In genomic region chr17:49315551-49315951, GRCh38 we compare ENCODE assay signal across 8 cellular contexts. TPM values are rescaled to one million over a fixed set of nuclear protein-coding genes. Genes with fewer than 3 reads are reported as not detected.
DNase-seq lines count a peak whose midpoint lies in the region; ATAC-seq, FAIRE-seq and TF ChIP-seq lines count a peak whose summit lies in the region.

No MANE protein-coding gene starts in this region.

- TF ChIP-seq EP300 in HepG2 (IDR thresholded peaks at IDR 0.05; ENCODE audit: low read depth in 2 of 2, low read length in 2 of 2) = no peak; a peak in 1 of 4 replicates
- TF ChIP-seq EP300 in HepG2 (CRISPR knock-in tag; IDR thresholded peaks at IDR 0.05; ENCODE audit: borderline replicate concordance) = no peak

- H3K9me3 ChIP-seq in DND-41 (ENCODE audit: insufficient read depth, low read length, severe bottlenecking) (no peaks in the 10 kb centered on the region), HepG2 (ENCODE audit: low read length) (no peaks in the 10 kb centered on the region)

- TF ChIP-seq RAD21 in HepG2 (CRISPR knock-in tag; IDR thresholded peaks at IDR 0.05) = peak; percentile 90

- H2AFZ ChIP-seq in DND-41 (ENCODE audit: low read depth, low read length) = no peak overlapping the region
- no peak overlapping the region for H2AFZ ChIP-seq in HepG2 (ENCODE audit: low read length)

- POLR2A ChIA-PET in HepG2 (lab: Yijun Ruan, JAX) = no interaction called here

- no TSS peak for BruUV-seq in HepG2 (replicated peaks; lab: Mats Ljungman, UMichigan)

- H3K27ac ChIP-seq in DND-41 (ENCODE audit: low read length) (no peak overlapping the region), coronary artery (peak overlapping the region in 1 of 2 donors; percentile 32), HepG2 (ENCODE audit: extremely low read length, insufficient read depth, low read length) (no peak overlapping the region)

- WGBS in HepG2 (ENCODE audit: low lambda C conversion rate) = 39% methylated on average over 4 of the region's 4 CpGs

- intact Hi-C loops in HepG2 (cut with micrococcal nuclease; ENCODE audit: unreplicated experiment) = loop anchor here (1.0 to 10.0 kb wide), 3 partner anchors 50 to 239 kb away; no protein-coding TSS in a partner anchor

- H3K4me3 ChIP-seq in DND-41 (ENCODE audit: low read depth in 1 of 2, low read length in 2 of 2) (no peak overlapping the region), coronary artery (peak overlapping the region; percentile 39), HepG2 (replicated peaks in 1 of 3; ENCODE audit: insufficient read depth in 1 of 3, low read depth in 2 of 3, low read length in 3 of 3) (no peak overlapping the region)

- ATAC-seq in DND-41 (ENCODE audit: insufficient read depth, low read depth) (peak; percentile 90), HG03039 (IDR thresholded peaks at IDR 0.05; ENCODE audit: unreplicated experiment) (peak; percentile 70), HepG2 (peak; percentile 97), GM19324 (IDR thresholded peaks at IDR 0.05; ENCODE audit: low FRiP score, unreplicated experiment) (no peak)

- TF ChIP-seq CTCF in DND-41 (IDR thresholded peaks at IDR 0.05; ENCODE audit: borderline replicate concordance, extremely low read depth, low read length, poor library complexity, severe bottlenecking) (peak; percentile 74), coronary artery (IDR thresholded peaks at IDR 0.05) (peak; percentile 56), HepG2 (CRISPR knock-in tag; IDR thresholded peaks at IDR 0.05) (peak; percentile 86)

- H3K9ac ChIP-seq in DND-41 (ENCODE audit: low read depth, low read length) = no peak overlapping the region
- H3K9ac ChIP-seq in HepG2 (ENCODE audit: insufficient read depth, low read depth, low read length) = no peak overlapping the region

- CTCF ChIA-PET in HepG2 (lab: Yijun Ruan, JAX; ENCODE audit: low intra/inter-chr PET ratio, low total read pairs) = interaction anchor here (0.6 to 4.0 kb wide), 3 partner anchors 52 to 78 kb away, joined by 3 to 111 read pairs (median 7); no protein-coding TSS in a partner anchor

- H3K27me3 ChIP-seq in DND-41 (ENCODE audit: insufficient read depth, low read length, poor library complexity) (no peaks in the 10 kb centered on the region), HepG2 (ENCODE audit: control insufficient read depth in 1 of 2, insufficient read depth in 2 of 2, low read length in 2 of 2) (no peaks in the 10 kb centered on the region)

- peaks cover 7% of the 10 kb centered on the region; the same call in 1 of the 2 replicates for H3K36me3 ChIP-seq in DND-41 (ENCODE audit: insufficient read depth, low read length)
- H3K36me3 ChIP-seq in HepG2 (replicated peaks in 1 of 2; ENCODE audit: control insufficient read depth in 1 of 2, insufficient read depth in 2 of 2, low read length in 2 of 2) = peaks cover 6 to 31% of the 10 kb centered on the region in 2 experiments; a peak in 4 of 5 replicates

- in situ Hi-C loops in HepG2 (cut with HindIII; ENCODE audit: extremely low pct_ligation_motif_present, low pct_unique_long_range_greater_than_20kb) = loop anchor here (5.0 to 10.0 kb wide), 2 partner anchors 82 to 229 kb away; no protein-coding TSS in a partner anchor

- H3K4me1 ChIP-seq in DND-41 (ENCODE audit: insufficient read depth, low read length) (no peaks in the 10 kb centered on the region), HepG2 (ENCODE audit: insufficient read depth, low read length) (peaks cover 5% of the 10 kb centered on the region; the same call in 1 of the 2 replicates)

- peak; percentile 70 for DNase-seq in DND-41
- DNase-seq in NCI-H748 (lab: John Stamatoyannopoulos, UW; ENCODE audit: unreplicated experiment) = peak; percentile 43
- DNase-seq in activated CD4-positive, alpha-beta T cell treated with anti-CD3 and anti-CD28 coated beads, Interleukin-2, amount 50 U/mL, for 1 hour = peak; percentile 74
- DNase-seq in coronary artery (ENCODE audit: low spot score) = peak; percentile 78
- peak; percentile 78 for DNase-seq in HepG2 (ENCODE audit: low spot score)
- DNase-seq in stimulated activated CD4-positive, alpha-beta T cell treated with anti-CD3 and anti-CD28 coated beads, Interleukin-4, amount 100 ng/mL, for 48 hours (ENCODE audit: low read depth in 2 of 2) = peak; percentile 65 to 70

- no peaks in the 10 kb centered on the region for H4K20me1 ChIP-seq in DND-41 (ENCODE audit: insufficient read depth, low read length)
- no peaks in the 10 kb centered on the region for H4K20me1 ChIP-seq in HepG2 (ENCODE audit: insufficient read depth, low read length)

- FAIRE-seq in HepG2 (lab: Jason Lieb, UNC) = peak; percentile 83

- H3K4me2 ChIP-seq in DND-41 (ENCODE audit: insufficient read depth, low read length) (no peak overlapping the region), HepG2 (ENCODE audit: low read depth, low read length) (no peak overlapping the region)

- no peak for TF ChIP-seq POLR2A in HepG2 (IDR thresholded peaks at IDR 0.05; ENCODE audit: insufficient read depth in 1 of 2, low read depth in 2 of 2, low read length in 2 of 2)

- no peaks in the 10 kb centered on the region for H3K79me2 ChIP-seq in DND-41 (ENCODE audit: insufficient read depth, low read length)
- no peaks in the 10 kb centered on the region for H3K79me2 ChIP-seq in HepG2 (ENCODE audit: insufficient read depth, low read length)

TF ChIP-seq in HepG2, 621 proteins besides CTCF, POLR2A, EP300 and RAD21 (continues in another document):
- no peak for TF ChIP-seq ASH2L (IDR thresholded peaks at IDR 0.05; ENCODE audit: insufficient read length, low read depth, low read length)
- no peak for TF ChIP-seq ZNF44 (CRISPR knock-in tag; IDR thresholded peaks at IDR 0.05)
- TF ChIP-seq REL (CRISPR knock-in tag; conservative IDR thresholded peaks at IDR 0.05) = no peak
- peak; percentile 46; the same call in 1 of the 2 replicates for TF ChIP-seq PPARG (CRISPR knock-in tag; conservative IDR thresholded peaks at IDR 0.05)
- no peak for TF ChIP-seq ZNF230 (CRISPR knock-in tag; IDR thresholded peaks at IDR 0.05)
- TF ChIP-seq MAFK (conservative IDR thresholded peaks at IDR 0.05 in 1 of 2, IDR thresholded peaks at IDR 0.05 in 1 of 2; ENCODE audit: low read length in 2 of 2) = no peak

RNA-seq across cellular contexts. Expression of gene ZNF652, which starts 46.5 kb away (rescaled TPM):
- total RNA-seq in HepG2 (2016; rRNA removed; fragmentation: Illumina TruSeq; extraction: Trizol) = 30.2 and 58.2 TPM in 2 replicates
- 12.2 and 13.8 TPM in 2 replicates for total RNA-seq in HepG2 (2016; cell fraction: cytosol; rRNA removed; fragmentation: Illumina TruSeq; extraction: Trizol; ENCODE audit: low read depth)
- 28.9 and 51.4 TPM in 2 replicates for total RNA-seq in HepG2 (2016; cell fraction: insoluble cytoplasmic fraction; rRNA removed; fragmentation: Illumina TruSeq; extraction: Trizol)
- total RNA-seq in HepG2 (2016; cell fraction: membrane; rRNA removed; fragmentation: Illumina TruSeq; extraction: Trizol) = 22.6 and 24.4 TPM in 2 replicates
- total RNA-seq in HepG2 (2016; cell fraction: nucleus; rRNA removed; fragmentation: Illumina TruSeq; extraction: Trizol) = 28.7 and 34.7 TPM in 2 replicates
- polyA plus RNA-seq in HepG2 (2011; rRNA removed) = 15.8 and 16.2 TPM in 2 replicates
- polyA plus RNA-seq in HepG2 (2011; cell fraction: cytosol; rRNA removed) = 8.1 and 11.9 TPM in 2 replicates
- 10.7 and 11.7 TPM in 2 replicates for polyA plus RNA-seq in HepG2 (2011; cell fraction: nucleus; rRNA removed)
- polyA plus RNA-seq in HepG2 (2012) = 9.9 and 13.6 TPM in 2 replicates
- 1.9 and 2.2 TPM in 2 replicates for polyA plus RNA-seq in HepG2 (2016; cell fraction: cytosol; fragmentation: Illumina TruSeq; extraction: Trizol; ENCODE audit: low read depth)
- polyA plus RNA-seq in HepG2 (2016; cell fraction: insoluble cytoplasmic fraction; fragmentation: Illumina TruSeq; extraction: Trizol; ENCODE audit: low read depth) = 36.1 and 37.0 TPM in 2 replicates
- 8.3 and 8.9 TPM in 2 replicates for polyA plus RNA-seq in HepG2 (2016; cell fraction: membrane; fragmentation: Illumina TruSeq; extraction: Trizol; ENCODE audit: low read depth)
- 34.4 and 37.4 TPM in 2 replicates for polyA plus RNA-seq in HepG2 (2016; cell fraction: nucleus; fragmentation: Illumina TruSeq; extraction: Trizol; ENCODE audit: insufficient read depth, low read depth)
- polyA minus RNA-seq in HepG2 (2011; rRNA and poly(A)+ RNA removed; ENCODE audit: low replicate concordance) = 46.7 and 47.2 TPM in 2 replicates
- polyA minus RNA-seq in HepG2 (2011; cell fraction: cytosol; rRNA and poly(A)+ RNA removed) = 38.3 and 51.1 TPM in 2 replicates
- polyA minus RNA-seq in HepG2 (2011; cell fraction: nucleus; rRNA and poly(A)+ RNA removed) = 32.1 and 40.2 TPM in 2 replicates
